In the genomic region with DNA sequence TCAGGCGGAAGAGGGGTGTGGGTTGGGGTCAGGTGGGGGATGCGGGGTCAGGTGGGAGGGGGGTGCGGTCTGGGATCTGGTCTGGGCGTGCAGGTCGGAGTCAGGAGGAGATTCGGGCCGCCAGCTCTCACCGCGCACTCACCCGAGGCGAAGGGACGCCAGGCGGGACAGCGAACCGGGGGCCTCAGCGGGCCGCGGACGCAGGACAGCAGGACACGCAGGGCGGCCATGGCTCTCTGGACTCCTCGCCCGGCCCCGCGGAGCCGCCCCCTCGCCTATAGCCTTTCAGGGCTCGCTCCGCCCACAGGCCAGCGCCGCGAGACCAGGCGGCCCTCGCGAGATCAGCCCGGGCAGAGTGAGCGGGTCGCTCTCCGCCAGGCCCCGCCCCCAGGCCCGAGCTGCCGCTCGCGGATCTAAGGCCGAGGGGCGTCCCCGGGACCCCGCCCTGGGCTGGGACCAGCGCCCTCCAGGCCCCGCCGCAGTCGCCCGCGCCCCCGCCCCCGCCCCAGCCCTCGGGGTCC, we compare ENCODE assay signal across 8 cellular contexts. TPM values are rescaled to one million over a fixed set of nuclear protein-coding genes. Genes with fewer than 3 reads are reported as not detected.
DNase-seq lines count a peak whose midpoint lies in the region; ATAC-seq, FAIRE-seq and TF ChIP-seq lines count a peak whose summit lies in the region.

TSS of gene ECHS1 (minus strand) at position 251 of the 521 bp plus-strand sequence. CDS start at position 230, 21 bp downstream.

- H3K27me3 ChIP-seq in hepatocyte, result no peaks in the 10 kb centered on the region

- peaks cover 9% of the 10 kb centered on the region for H3K79me2 ChIP-seq in hepatocyte

- in situ Hi-C loops in astrocyte of the cerebellum (cut with HindIII; ENCODE audit: low sequenced_read_pairs), result no loop called here

- H3K4me2 ChIP-seq in hepatocyte, result peak within 1 kb of the TSS; percentile 90

- no peaks in the 10 kb centered on the region for H4K20me1 ChIP-seq in hepatocyte (ENCODE audit: insufficient read depth, poor library complexity, severe bottlenecking)

- H3K36me3 ChIP-seq in hepatocyte (replicated peaks; ENCODE audit: insufficient read depth, low read depth), result no peaks in the 10 kb centered on the region

- peak within 1 kb of the TSS; percentile 68 for H3K4me3 ChIP-seq in astrocyte of the cerebellum (ENCODE audit: low read depth, low read length)
- peak within 1 kb of the TSS; percentile 88 for H3K4me3 ChIP-seq in hepatocyte

- peak; percentile 97 for ATAC-seq in HG02981 (IDR thresholded peaks at IDR 0.05; ENCODE audit: unreplicated experiment)

- 3% methylated on average over 15 of the region's 57 CpGs for WGBS in hepatocyte (ENCODE audit: low lambda C conversion rate, missing lambda C conversion rate)

- FAIRE-seq in GM18507 (lab: Jason Lieb, UNC), result peak; percentile 93

- H3K9me3 ChIP-seq in hepatocyte (ENCODE audit: low read depth), result no peaks in the 10 kb centered on the region

- no peak for TF ChIP-seq CTCF in astrocyte of the cerebellum (IDR thresholded peaks at IDR 0.05; ENCODE audit: low read depth, low read length, missing control alignments)
- no peak for TF ChIP-seq CTCF in hepatocyte (IDR thresholded peaks at IDR 0.05; ENCODE audit: poor library complexity)

- peak within 1 kb of the TSS; percentile 50 for H3K27ac ChIP-seq in hepatocyte

- H3K4me1 ChIP-seq in hepatocyte (ENCODE audit: insufficient read depth), result peaks cover 6% of the 10 kb centered on the region

- no peaks in the 10 kb centered on the region for H3K9me2 ChIP-seq in hepatocyte (replicated peaks; ENCODE audit: insufficient read depth)

- H2AFZ ChIP-seq in hepatocyte, result peak within 1 kb of the TSS; percentile 27

- DNase-seq in GM18507 (ENCODE audit: extremely low spot score, insufficient read length, low read depth) (peak; percentile 99), NCI-H2029 (lab: John Stamatoyannopoulos, UW) (peak; percentile 62), T-helper 9 cell (peak; percentile 90), astrocyte of the cerebellum (ENCODE audit: low read depth) (peak; percentile 68), hepatocyte (ENCODE audit: low spot score) (peak; percentile 98), retina (peak; percentile 92), NCI-H524 treated with DMSO at 0.1 percent for 48 hours (lab: John Stamatoyannopoulos, UW) (no peak)

RNA-seq across cellular contexts. Expression of gene ECHS1, which starts in this region (rescaled TPM):
- total RNA-seq in hepatocyte, result 146 TPM in 2 replicates
- 167 and 204 TPM in 2 replicates for polyA plus RNA-seq in hepatocyte
